In genomic region chr7:143314107-143314506, GRCh38 we compare ENCODE assay signal across 24 cellular contexts.
"Had no signal": no experiment of that assay in that cellular context is flagged by ENCODE, and none has a peak within 500 bp of the region (broad histone marks: within the 10 kb centered on the region; RNA-seq: fewer than 3 reads in every experiment).

No MANE protein-coding gene starts in this region.

- DNase-seq: activated CD4-positive, alpha-beta memory T cell treated with anti-CD3 and anti-CD28 coated beads, Interleukin-2, amount 10 ng/mL, durations not matched to agents 7 days and 5 days; activated CD4-positive, alpha-beta T cell treated with anti-CD3 and anti-CD28 coated beads for 36 hours; activated CD4-positive, alpha-beta T cell treated with anti-CD3 and anti-CD28 coated beads, Interleukin-2, amount 50 U/mL, for 1 hour; activated naive CD4-positive, alpha-beta T cell treated with anti-CD3 and anti-CD28 coated beads, Interleukin-2, amount 50 U/mL, for 16 hours; activated naive CD8-positive, alpha-beta T cell treated with anti-CD3 and anti-CD28 coated beads, Interleukin-2, amount 10 ng/mL, durations not matched to agents 7 days and 5 days; activated T-cell treated with anti-CD3 and anti-CD28 coated beads for 4 hours; adrenal gland; aorta; caudate nucleus; colonic mucosa; Kasumi-1; NCI-H1105; NCI-H1436; NCI-H1694 treated with DMSO at 0.1 percent for 48 hours; NCI-H2029 treated with DMSO at 0.1 percent for 48 hours; NCI-H345; NCI-H510A; NCI-H526 treated with DMSO at 0.1 percent for 48 hours; NCI-H82; PC-9; SHP77 treated with DMSO at 0.1 percent for 48 hours; T-cell; T-helper 2 cell; T1000 had no signal

- H3K27me3 Mint-ChIP-seq: activated CD4-positive, alpha-beta memory T cell treated with anti-CD3 and anti-CD28 coated beads, Interleukin-2, amount 10 ng/mL, durations not matched to agents 7 days and 5 days; activated CD4-positive, alpha-beta T cell treated with anti-CD3 and anti-CD28 coated beads for 36 hours; T-cell had no signal

- H3K4me3 Mint-ChIP-seq: activated CD4-positive, alpha-beta memory T cell treated with anti-CD3 and anti-CD28 coated beads, Interleukin-2, amount 10 ng/mL, durations not matched to agents 7 days and 5 days; activated CD4-positive, alpha-beta T cell treated with anti-CD3 and anti-CD28 coated beads for 36 hours; activated naive CD8-positive, alpha-beta T cell treated with anti-CD3 and anti-CD28 coated beads, Interleukin-2, amount 10 ng/mL, durations not matched to agents 7 days and 5 days; T-cell had no signal

- H3K9me3 Mint-ChIP-seq: T-cell had no signal

- H3K27ac Mint-ChIP-seq: activated CD4-positive, alpha-beta memory T cell treated with anti-CD3 and anti-CD28 coated beads, Interleukin-2, amount 10 ng/mL, durations not matched to agents 7 days and 5 days; activated CD4-positive, alpha-beta T cell treated with anti-CD3 and anti-CD28 coated beads for 36 hours; activated naive CD8-positive, alpha-beta T cell treated with anti-CD3 and anti-CD28 coated beads, Interleukin-2, amount 10 ng/mL, durations not matched to agents 7 days and 5 days; T-cell had no signal

- ATAC-seq: activated CD4-positive, alpha-beta T cell treated with anti-CD3 and anti-CD28 coated beads for 36 hours; T-cell had no signal
